Comparison of ENCODE assay signal across 16 cellular contexts in the genomic region with DNA sequence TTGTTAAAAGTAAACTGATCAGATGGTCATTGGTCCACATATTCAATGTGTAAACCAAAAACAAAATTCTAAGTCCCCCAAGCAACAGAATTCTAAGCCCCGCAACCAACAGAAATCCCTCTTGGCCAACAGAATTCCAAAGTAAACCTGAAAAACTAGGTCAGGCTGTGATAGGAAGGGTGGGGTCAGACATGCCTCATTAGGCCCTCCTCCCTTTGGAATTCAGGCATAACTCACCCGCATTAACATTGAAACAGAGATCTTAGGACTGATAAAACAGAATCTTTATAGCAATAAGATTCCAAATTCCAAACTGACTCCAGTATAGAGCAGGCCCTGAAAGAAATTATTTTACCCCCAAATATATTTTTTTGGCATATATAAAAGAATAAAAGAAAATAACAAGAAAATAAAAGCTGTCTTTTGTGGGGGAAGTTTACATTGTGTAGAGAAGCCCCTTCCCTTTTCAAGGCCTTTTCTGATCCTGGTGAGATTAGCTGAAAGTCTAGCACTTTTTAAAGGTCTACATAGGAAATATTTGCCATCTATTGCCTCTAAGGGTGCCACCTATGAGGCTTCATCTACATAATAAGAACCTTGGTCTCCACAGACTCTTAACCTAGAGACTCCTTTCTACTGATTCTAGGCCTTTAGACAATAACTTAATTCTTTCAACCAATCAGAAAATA. TPM values are rescaled to one million over a fixed set of nuclear protein-coding genes. Genes with fewer than 3 reads are reported as not detected.
DNase-seq lines count a peak whose midpoint lies in the region; ATAC-seq and TF ChIP-seq lines count a peak whose summit lies in the region.
"Had no signal": no experiment of that assay in that cellular context is flagged by ENCODE, and none has a peak within 500 bp of the region (broad histone marks: within the 10 kb centered on the region; RNA-seq: fewer than 3 reads in every experiment).

No MANE protein-coding gene starts in this region.

- H4K20me1 ChIP-seq in GM23248 (ENCODE audit: insufficient read depth): no peaks in the 10 kb centered on the region

- H3K9me2 ChIP-seq in GM23248 (ENCODE audit: insufficient read depth): no peaks in the 10 kb centered on the region

- peak; percentile 84 for ATAC-seq in foreskin keratinocyte
- ATAC-seq: activated CD4-positive, CD25-positive, alpha-beta regulatory T cell treated with anti-CD3 and anti-CD28 coated beads, Interleukin-2, amount 50 U/mL, for 24 hours; mucosa of descending colon had no signal

- H3K36me3 ChIP-seq in GM23248 (ENCODE audit: low read depth): no peaks in the 10 kb centered on the region
- no peaks in the 10 kb centered on the region for H3K36me3 ChIP-seq in NT2/D1 (ENCODE audit: insufficient read depth, insufficient read length, low read length)

- TF ChIP-seq CTCF in foreskin keratinocyte (conservative IDR thresholded peaks at IDR 0.05) (no peak), retinal pigment epithelial cell (conservative IDR thresholded peaks at IDR 0.05; ENCODE audit: low read depth, low read length) (no peak)

- in situ Hi-C loops in GM23248 (cut with MboI) (no loop called here), KBM-7 (cut with MboI; ENCODE audit: low pct_unique_long_range_greater_than_20kb, low sequenced_read_pairs) (no loop called here)

- no peaks in the 10 kb centered on the region for H3F3A ChIP-seq in GM23248 (ENCODE audit: insufficient read depth)

- H3K27me3 ChIP-seq in GM23248 (replicated peaks; ENCODE audit: insufficient read depth): no peaks in the 10 kb centered on the region
- H3K27me3 ChIP-seq in NT2/D1 (ENCODE audit: insufficient read depth, insufficient read length): no peaks in the 10 kb centered on the region
- H3K27me3 ChIP-seq in foreskin keratinocyte: no peaks in the 10 kb centered on the region

- H3K9ac ChIP-seq in GM23248 (no peak overlapping the region), NT2/D1 (ENCODE audit: insufficient read length, low read depth) (no peak overlapping the region)

- H2AFZ ChIP-seq in GM23248: peak overlapping the region; percentile 54

- peaks cover 25% of the 10 kb centered on the region for H3K4me1 ChIP-seq in GM23248 (ENCODE audit: insufficient read depth)
- no peaks in the 10 kb centered on the region for H3K4me1 ChIP-seq in NT2/D1 (ENCODE audit: insufficient read depth, insufficient read length)
- H3K4me1 ChIP-seq in foreskin keratinocyte: peaks cover 32% of the 10 kb centered on the region

- H3K27ac ChIP-seq in GM23248: no peak overlapping the region
- H3K27ac ChIP-seq in foreskin keratinocyte: peak overlapping the region; percentile 49
- H3K27ac ChIP-seq: SK-N-MC had no signal

- DNase-seq in GM23248 (peak; percentile 13), NT2/D1 (ENCODE audit: low read depth, low spot score) (peak; percentile 28), foreskin keratinocyte (peak; percentile 66 to 88), retinal pigment epithelial cell (ENCODE audit: low read depth) (peak; percentile 69), NCI-H748 treated with DMSO at 0.1 percent for 48 hours (lab: John Stamatoyannopoulos, UW) (no peak), NCI-H2029 treated with DMSO at 0.1 percent for 48 hours (lab: John Stamatoyannopoulos, UW) (no peak), KBM-7 (no peak), HCEC 1CT (no peak)
- DNase-seq: activated T-cell treated with anti-CD3 and anti-CD28 coated beads, Interleukin-2, amount 50 U/mL, for 1 hour; mucosa of descending colon; NCI-H1105; NCI-H510A treated with DMSO at 0.1 percent for 48 hours had no signal

- H3K4me3 ChIP-seq in GM23248 (no peak overlapping the region), NT2/D1 (ENCODE audit: insufficient read length, low read depth) (no peak overlapping the region), retinal pigment epithelial cell (ENCODE audit: low read length) (no peak overlapping the region)
- H3K4me3 ChIP-seq: mucosa of descending colon, SK-N-MC had no signal

- H3K9me3 ChIP-seq in GM23248 (ENCODE audit: low read depth): no peaks in the 10 kb centered on the region
- H3K9me3 ChIP-seq in NT2/D1 (ENCODE audit: insufficient read depth, low read length): 0 out of 2 replicates have a peak, but pooled peaks cover 9% of the 10 kb centered on the region
- H3K9me3 ChIP-seq: mucosa of descending colon had no signal

- H3K4me2 ChIP-seq in GM23248 (ENCODE audit: unreplicated experiment): no peak overlapping the region

- 78 to 83% methylated on average over 2 of the region's 2 CpGs for WGBS in GM23248 (ENCODE audit: low coverage in 1 of 2, low lambda C conversion rate in 2 of 2, missing lambda C conversion rate in 2 of 2), 2 experiments

- no peaks in the 10 kb centered on the region for H3K79me2 ChIP-seq in GM23248 (ENCODE audit: insufficient read depth)

RNA-seq across cellular contexts. Expression of a gene that starts 30.5 kb away (rescaled TPM):
- total RNA-seq in GM23248 (2014; rRNA removed; shearing (Covaris generic)): not detected in 2 replicates
- polyA plus RNA-seq in GM23248 (2016; fragmentation: Nextera tagmentation; extraction: Ambion mirVana) (not detected in 2 replicates), foreskin keratinocyte (not detected in 2 replicates)
- total RNA-seq in foreskin keratinocyte: not detected in 2 replicates
- total RNA-seq: mucosa of descending colon, pulmonary artery endothelial cell, subcutaneous adipose tissue had no signal

Comparison
In these comparisons a context has a peak if more than half of its experiments do, and no peak if none do; other contexts are left out.
1. DNase-seq: peak in GM23248 (single experiment), NT2/D1 (single experiment), foreskin keratinocyte (2 of 2) and retinal pigment epithelial cell (single experiment); none in NCI-H748 treated with DMSO at 0.1 percent for 48 hours (single experiment), NCI-H2029 treated with DMSO at 0.1 percent for 48 hours (single experiment), KBM-7 (single experiment) and HCEC 1CT (single experiment).